Comparison of ENCODE assay signal across 1 cellular context in genomic region chr2:239756392-239757153, GRCh38.
TF ChIP-seq lines count a peak whose summit lies in the region.

No MANE protein-coding gene starts in this region.

TF ChIP-seq in H1, 55 proteins besides CTCF, POLR2A, EP300 and RAD21 (continued from another document):
- no peak for TF ChIP-seq CHD7 (IDR thresholded peaks at IDR 0.05; ENCODE audit: insufficient replicate concordance, low read length)
- TF ChIP-seq CBX8 (IDR thresholded peaks at IDR 0.05; ENCODE audit: borderline replicate concordance, low read depth, low read length): no peak
- TF ChIP-seq EGR1 (IDR thresholded peaks at IDR 0.05; ENCODE audit: borderline replicate concordance, low read depth, low read length): no peak
- no peak for TF ChIP-seq CEBPB (IDR thresholded peaks at IDR 0.05; ENCODE audit: low read depth, low read length)
